Comparison of ENCODE assay signal across 1 cellular context in genomic region chr12:56645201-56645716, GRCh38.
TF ChIP-seq lines count a peak whose summit lies in the region.

No MANE protein-coding gene starts in this region.

TF ChIP-seq in GM23338, 12 proteins besides CTCF, POLR2A, EP300 and RAD21 (continued from another document):
- TF ChIP-seq ZNF462 (CRISPR knock-in tag; IDR thresholded peaks at IDR 0.05): no peak
